ENCODE assay signal across 8 cellular contexts in the genomic region with DNA sequence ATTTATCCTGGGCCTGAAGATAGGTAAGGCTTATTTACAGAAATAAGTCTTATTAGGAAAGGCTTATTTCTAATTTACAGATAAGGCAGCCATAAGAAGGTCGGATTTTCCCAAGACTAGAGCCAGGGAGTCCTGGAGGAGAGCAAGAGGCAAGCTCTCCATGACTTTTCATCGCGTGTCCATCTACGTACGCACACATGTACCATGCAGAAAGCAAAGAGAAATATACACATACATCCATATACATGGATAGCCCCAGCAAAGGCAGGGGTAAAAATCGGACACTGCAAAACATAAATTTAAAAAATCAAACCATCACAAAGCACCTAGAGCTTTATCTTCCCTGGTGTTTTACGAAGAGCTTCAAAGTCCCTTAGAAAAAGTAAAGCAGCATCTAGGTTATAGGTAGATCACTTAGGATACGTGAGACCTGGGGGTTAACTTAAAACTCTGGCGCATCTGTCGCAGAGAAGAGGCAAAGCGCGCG. TPM values are rescaled to one million over a fixed set of nuclear protein-coding genes. Genes with fewer than 3 reads are reported as not detected.
DNase-seq lines count a peak whose midpoint lies in the region; ATAC-seq and TF ChIP-seq lines count a peak whose summit lies in the region.

No MANE protein-coding gene starts in this region.

- no peaks in the 10 kb centered on the region for H3K27me3 ChIP-seq in mesendoderm (ENCODE audit: insufficient read depth, low read length, poor library complexity)
- H3K27me3 ChIP-seq in uterus = no peaks in the 10 kb centered on the region

- peak overlapping the region; percentile 21 for H2BK120ac ChIP-seq in mesendoderm (ENCODE audit: low read depth, low read length)

- TF ChIP-seq POLR2A in uterus (IDR thresholded peaks at IDR 0.05) = no peak

- H3K4ac ChIP-seq in mesendoderm (ENCODE audit: low read depth, low read length) = no peak overlapping the region

- H3K36me3 ChIP-seq in mesendoderm (ENCODE audit: control insufficient read depth, insufficient read depth, low read length) (no peaks in the 10 kb centered on the region), uterus (no peaks in the 10 kb centered on the region)

- peak overlapping the region; percentile 91 for H3K56ac ChIP-seq in mesendoderm (ENCODE audit: low read length)

- H3K4me1 ChIP-seq in mesendoderm (ENCODE audit: control insufficient read depth, low read depth, low read length) (peaks cover 3% of the 10 kb centered on the region), uterus (peaks cover 5 to 7% of the 10 kb centered on the region in 2 donors)

- H4K5ac ChIP-seq in mesendoderm (ENCODE audit: low read length) = peak overlapping the region; percentile 74

- H3K27ac ChIP-seq in mesendoderm (ENCODE audit: low read depth, low read length) (no peak overlapping the region), uterus (peak overlapping the region; percentile 94 to 100)

- WGBS in mesendoderm (ENCODE audit: extremely low coverage, insufficient coverage, low lambda C conversion rate) = no CpG with 5 or more reads among the region's 13 CpGs

- ATAC-seq in GM19043 (IDR thresholded peaks at IDR 0.05; ENCODE audit: low read depth, unreplicated experiment) = peak; percentile 6

- CTCF ChIA-PET in AG04449 (lab: Yijun Ruan, JAX) = interaction anchor here (1.2 to 1.8 kb wide), 3 partner anchors 29 to 176 kb away, joined by 3 to 5 read pairs (median 4); no protein-coding TSS in a partner anchor

- H4K8ac ChIP-seq in mesendoderm (ENCODE audit: low read depth, low read length) = peak overlapping the region; percentile 65

- H2AK5ac ChIP-seq in mesendoderm (ENCODE audit: low read length) = no peak overlapping the region

- intact Hi-C loops in uterus (cut with DNase I; ENCODE audit: low total_unique reads) = no loop called here

- peaks cover 36% of the 10 kb centered on the region for H3K79me2 ChIP-seq in mesendoderm (ENCODE audit: control insufficient read depth, insufficient read depth, low read length)

- H2BK15ac ChIP-seq in mesendoderm (replicated peaks; ENCODE audit: low read depth) = no peak overlapping the region

- H3K9ac ChIP-seq in mesendoderm (ENCODE audit: low read length) = peak overlapping the region; percentile 65

- POLR2A ChIA-PET in AG04449 (lab: Yijun Ruan, JAX) = interaction anchor here (0.6 to 0.9 kb wide), 3 partner anchors 10 to 119 kb away, joined by 3 to 6 read pairs (median 4); no protein-coding TSS in a partner anchor

- H3K18ac ChIP-seq in mesendoderm (ENCODE audit: low read length) = peak overlapping the region; percentile 64

- DNase-seq in AG04449 (ENCODE audit: low read depth, low spot score) = no peak
- peak; percentile 29 for DNase-seq in NCI-H69 (lab: John Stamatoyannopoulos, UW)
- DNase-seq in choroid plexus epithelial cell (ENCODE audit: low read depth) = peak; percentile 41
- no peak for DNase-seq in mesendoderm
- no peak for DNase-seq in uterus
- no peak for DNase-seq in DMS153 treated with DMSO at 0.1 percent for 48 hours (lab: John Stamatoyannopoulos, UW; ENCODE audit: unreplicated experiment)
- no peak for DNase-seq in NCI-H1436 (lab: John Stamatoyannopoulos, UW)

- no peaks in the 10 kb centered on the region for H3K9me3 ChIP-seq in uterus

- TF ChIP-seq CTCF in AG04449 (IDR thresholded peaks at IDR 0.05; ENCODE audit: insufficient read depth, low read length, missing control alignments) (no peak), choroid plexus epithelial cell (conservative IDR thresholded peaks at IDR 0.05; ENCODE audit: low read depth, low read length) (no peak), uterus (IDR thresholded peaks at IDR 0.05) (no peak)

- H3K4me3 ChIP-seq in AG04449 (ENCODE audit: low read depth, low read length) (peak overlapping the region; percentile 87), choroid plexus epithelial cell (ENCODE audit: low read depth, low read length) (peak overlapping the region; percentile 89), mesendoderm (ENCODE audit: low read length) (peak overlapping the region; percentile 41), uterus (peak overlapping the region; percentile 60 to 99)

- no peaks in the 10 kb centered on the region for H3K79me1 ChIP-seq in mesendoderm (ENCODE audit: low read length)

- H3K4me2 ChIP-seq in mesendoderm (ENCODE audit: low read length) = peak overlapping the region; percentile 79

- H3K23ac ChIP-seq in mesendoderm (ENCODE audit: low read length) = no peak overlapping the region

- no peak overlapping the region for H2BK5ac ChIP-seq in mesendoderm (ENCODE audit: low read length)

RNA-seq across cellular contexts. Expression of a gene that starts 25.8 kb away (rescaled TPM):
- polyA plus RNA-seq in mesendoderm (2013, experiment 1 of 2) = 10.9 TPM
- polyA plus RNA-seq in mesendoderm (2013, experiment 2 of 2) = 11.1 TPM
- 10 to 100 TPM; 14.9 to 55.3 (median 28.3) TPM for total RNA-seq in uterus

Comparison
In these comparisons a context has a peak if more than half of its experiments do, and no peak if none do; other contexts are left out.
1. DNase-seq: peak in NCI-H69 (single experiment) and choroid plexus epithelial cell (single experiment); none in AG04449 (single experiment), mesendoderm (single experiment), uterus (0 of 2), DMS153 treated with DMSO at 0.1 percent for 48 hours (single experiment) and NCI-H1436 (single experiment).
2. Peak in every context shown above with its lines, with median percentiles within 50 percentile points of each other: H3K4me3 ChIP-seq.